In the genomic region with DNA sequence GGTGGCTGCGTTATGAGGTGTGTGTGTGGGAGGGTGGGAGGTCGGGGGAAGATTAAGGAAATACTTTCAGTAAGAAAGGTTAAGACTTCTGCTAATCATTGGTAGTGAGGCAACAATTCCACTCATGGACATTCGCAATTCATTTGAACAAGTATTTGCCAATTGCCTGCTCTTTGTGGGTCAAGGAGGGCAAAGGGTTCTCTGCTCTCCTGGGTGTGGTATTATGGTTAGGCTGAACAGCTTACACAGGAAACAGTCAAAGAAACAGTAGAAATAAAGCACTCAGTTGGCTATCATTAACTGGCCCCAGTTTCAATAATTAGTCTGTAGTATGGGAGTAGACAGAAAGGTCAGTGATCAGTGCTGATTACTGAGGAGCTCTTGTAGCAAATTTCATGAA, we compare ENCODE assay signal across 26 cellular contexts.
"Had no signal": no experiment of that assay in that cellular context is flagged by ENCODE, and none has a peak within 500 bp of the region (broad histone marks: within the 10 kb centered on the region; RNA-seq: fewer than 3 reads in every experiment).

No MANE protein-coding gene starts in this region.

- ATAC-seq: left colon; naive thymus-derived CD8-positive, alpha-beta T cell; right lobe of liver; stimulated activated memory B cell treated with anti-CD40 and anti-IgM and Interleukin-4, amounts not matched to agents 10 μg/mL and 1 μg/mL and 100 μg/mL, for 72 hours; stimulated activated naive CD8-positive, alpha-beta T cell treated with anti-CD3 and anti-CD28 coated beads, Interleukin-15, amount 100 ng/mL, for 72 hours had no signal

- DNase-seq: hypothalamus; immature natural killer cell; left colon; left ventricle myocardium inferior; mammary epithelial cell; mesenchymal stem cell; naive thymus-derived CD8-positive, alpha-beta T cell; ovary; right lobe of liver; stimulated activated CD4-positive, alpha-beta T cell treated with anti-CD3 and anti-CD28 coated beads, Interleukin-1b, Interleukin-23, amount 100 ng/mL, for 48 hours; stimulated activated CD4-positive, alpha-beta T cell treated with anti-CD3 and anti-CD28 coated beads, Interleukin-2, amount 100 ng/mL, for 48 hours; stimulated activated CD4-positive, alpha-beta T cell treated with anti-CD3 and anti-CD28 coated beads, Interleukin-4, amount 100 ng/mL, for 4 hours; stimulated activated CD8-positive, alpha-beta memory T cell treated with anti-CD3 and anti-CD28 coated beads, Interleukin-4, amount 100 ng/mL, for 48 hours; stimulated activated naive CD4-positive, alpha-beta T cell treated with Interleukin-2 at 50 U/mL for 16 hours; stimulated activated naive CD8-positive, alpha-beta T cell treated with anti-CD3 and anti-CD28 coated beads, Interleukin-15, amount 100 ng/mL, for 72 hours; testis; thyroid gland; transverse colon; uterus had no signal

- H3K27ac ChIP-seq: left ventricle myocardium inferior, neural progenitor cell, neutrophil, ovary, right atrium auricular region, right lobe of liver, testis, thyroid gland, transverse colon, uterus had no signal

- H3K27me3 Mint-ChIP-seq: progenitor cell of endocrine pancreas; stimulated activated naive CD8-positive, alpha-beta T cell treated with anti-CD3 and anti-CD28 coated beads, Interleukin-15, amount 100 ng/mL, for 72 hours had no signal

- H3K4me3 Mint-ChIP-seq: naive thymus-derived CD8-positive, alpha-beta T cell; nephron; neural progenitor cell; stimulated activated memory B cell treated with anti-CD40 and anti-IgM and Interleukin-4, amounts not matched to agents 10 μg/mL and 1 μg/mL and 100 μg/mL, for 72 hours; stimulated activated naive CD8-positive, alpha-beta T cell treated with anti-CD3 and anti-CD28 coated beads, Interleukin-15, amount 100 ng/mL, for 72 hours had no signal

- H3K4me1 ChIP-seq: left ventricle myocardium inferior, neural progenitor cell, right atrium auricular region, right lobe of liver, testis, thyroid gland, transverse colon, uterus had no signal

- H3K9me3 Mint-ChIP-seq: stimulated activated memory B cell treated with anti-CD40 and anti-IgM and Interleukin-4, amounts not matched to agents 10 μg/mL and 1 μg/mL and 100 μg/mL, for 72 hours had no signal

- H3K4me3 ChIP-seq: left ventricle myocardium inferior, neural progenitor cell, ovary, right atrium auricular region, right lobe of liver, smooth muscle cell, testis, thyroid gland, transverse colon, uterus had no signal

- H3K27ac Mint-ChIP-seq: immature natural killer cell; naive thymus-derived CD8-positive, alpha-beta T cell; nephron; neural progenitor cell; progenitor cell of endocrine pancreas; stimulated activated memory B cell treated with anti-CD40 and anti-IgM and Interleukin-4, amounts not matched to agents 10 μg/mL and 1 μg/mL and 100 μg/mL, for 72 hours; stimulated activated naive CD8-positive, alpha-beta T cell treated with anti-CD3 and anti-CD28 coated beads, Interleukin-15, amount 100 ng/mL, for 72 hours had no signal

- H3K4me2 ChIP-seq: neural progenitor cell, smooth muscle cell had no signal

- H3K9ac ChIP-seq: neural progenitor cell had no signal

- H3K36me3 Mint-ChIP-seq: naive thymus-derived CD8-positive, alpha-beta T cell; neural progenitor cell; stimulated activated memory B cell treated with anti-CD40 and anti-IgM and Interleukin-4, amounts not matched to agents 10 μg/mL and 1 μg/mL and 100 μg/mL, for 72 hours had no signal

- H2AFZ ChIP-seq: neural progenitor cell had no signal

- H3K36me3 ChIP-seq: left ventricle myocardium inferior, neural progenitor cell, neutrophil, ovary, right atrium auricular region, right lobe of liver, thyroid gland, transverse colon, uterus had no signal

- H3K9me3 ChIP-seq: left ventricle myocardium inferior, neutrophil, ovary, right atrium auricular region, right lobe of liver, testis, thyroid gland, transverse colon, uterus had no signal

- H3K4me1 Mint-ChIP-seq: naive thymus-derived CD8-positive, alpha-beta T cell; nephron; stimulated activated memory B cell treated with anti-CD40 and anti-IgM and Interleukin-4, amounts not matched to agents 10 μg/mL and 1 μg/mL and 100 μg/mL, for 72 hours; stimulated activated naive CD8-positive, alpha-beta T cell treated with anti-CD3 and anti-CD28 coated beads, Interleukin-15, amount 100 ng/mL, for 72 hours had no signal

- H3K27me3 ChIP-seq: neural progenitor cell, neutrophil, ovary, right atrium auricular region, right lobe of liver, testis, thyroid gland, transverse colon, uterus had no signal
